ENCODE assay signal across 17 cellular contexts in genomic region chr6:167241330-167242163, GRCh38. TPM values are rescaled to one million over a fixed set of nuclear protein-coding genes. Genes with fewer than 3 reads are reported as not detected.
DNase-seq lines count a peak whose midpoint lies in the region; ATAC-seq and TF ChIP-seq lines count a peak whose summit lies in the region.
"Not testable (repeated sequence)": the region's sequence is repeated elsewhere in the genome, so short reads cannot be mapped to it uniquely, and the experiment has no call there.
"Had no signal": no experiment of that assay in that cellular context is flagged by ENCODE, and none has a peak within 500 bp of the region (broad histone marks: within the 10 kb centered on the region; RNA-seq: fewer than 3 reads in every experiment).

No MANE protein-coding gene starts in this region.

- H3K27me3 ChIP-seq in right cardiac atrium (ENCODE audit: control insufficient read depth, insufficient read depth); upper lobe of right lung: not testable (repeated sequence)

- peaks cover 51% of the 10 kb centered on the region for H3K36me3 Mint-ChIP-seq in WTC11
- not testable (repeated sequence) for H3K36me3 Mint-ChIP-seq in progenitor cell of endocrine pancreas (ENCODE audit: insufficient read depth)

- H3K9me3 Mint-ChIP-seq in WTC11; progenitor cell of endocrine pancreas (ENCODE audit: low read depth): not testable (repeated sequence)

- CTCF ChIA-PET in WTC11 (lab: Charles Lee) = not testable (repeated sequence)

- not testable (repeated sequence) for H3K36me3 ChIP-seq in mucosa of descending colon (ENCODE audit: low read depth); upper lobe of right lung

- H3K4me3 Mint-ChIP-seq in WTC11; progenitor cell of endocrine pancreas (ENCODE audit: low read depth): not testable (repeated sequence)

- not testable (repeated sequence) for TF ChIP-seq CTCF in WTC11 (IDR thresholded peaks at IDR 0.05); mucosa of descending colon (IDR thresholded peaks at IDR 0.05); progenitor cell of endocrine pancreas (IDR thresholded peaks at IDR 0.05; ENCODE audit: unreplicated experiment); upper lobe of right lung (IDR thresholded peaks at IDR 0.05)

- DNase-seq in NCI-H524 treated with DMSO at 0.1 percent for 48 hours (lab: John Stamatoyannopoulos, UW) (peak; percentile 53), dermis blood vessel endothelial cell (peak; percentile 38), right cardiac atrium (peak in 2 of 3 donors; percentile 27 to 65), mucosa of descending colon (peak; percentile 66 to 73 (median 69))
- DNase-seq in WTC11 (ENCODE audit: low spot score); progenitor cell of endocrine pancreas (ENCODE audit: low spot score, unreplicated experiment); upper lobe of right lung: not testable (repeated sequence)

- H3K27ac ChIP-seq in right cardiac atrium (ENCODE audit: low read length); upper lobe of right lung: not testable (repeated sequence)

- H3K9me3 ChIP-seq in right cardiac atrium (ENCODE audit: control insufficient read depth, low read length); mucosa of descending colon; upper lobe of right lung: not testable (repeated sequence)

- not testable (repeated sequence) for TF ChIP-seq RAD21 in Ishikawa (IDR thresholded peaks at IDR 0.05; ENCODE audit: low read depth)

- WGBS in right cardiac atrium = 39% methylated on average over 29 of the region's 30 CpGs

- not testable (repeated sequence) for ATAC-seq in WTC11
- ATAC-seq in right cardiac atrium (peak; percentile 58 to 85), mucosa of descending colon (peak; percentile 88), upper lobe of right lung (peak; percentile 52)

- not testable (repeated sequence) for H3K4me1 ChIP-seq in right cardiac atrium (ENCODE audit: control insufficient read depth, insufficient read depth, low read length); mucosa of descending colon (ENCODE audit: low read depth); upper lobe of right lung

- POLR2A ChIA-PET in WTC11 (lab: Charles Lee) = not testable (repeated sequence)

- peak overlapping the region; percentile 46; the same call in 1 of the 2 replicates for H3K27ac Mint-ChIP-seq in WTC11
- peak overlapping the region; percentile 93 for H3K27ac Mint-ChIP-seq in progenitor cell of endocrine pancreas

- H3K4me1 Mint-ChIP-seq in WTC11 = peaks cover 88% of the 10 kb centered on the region
- H3K4me1 Mint-ChIP-seq in progenitor cell of endocrine pancreas (ENCODE audit: low read depth) = peaks cover 56% of the 10 kb centered on the region

- H3K27me3 Mint-ChIP-seq in WTC11 (ENCODE audit: low read depth); progenitor cell of endocrine pancreas: not testable (repeated sequence)

- H3K4me3 ChIP-seq in right cardiac atrium (ENCODE audit: low read length); mucosa of descending colon; upper lobe of right lung: not testable (repeated sequence)

- intact Hi-C loops in right cardiac atrium (cut with DNase I); mucosa of descending colon (cut with DNase I, micrococcal nuclease); upper lobe of right lung (cut with DNase I): not testable (repeated sequence)

- peak; percentile 60; the same call in 1 of the 2 replicates for TF ChIP-seq EP300 in Ishikawa (IDR thresholded peaks at IDR 0.05; ENCODE audit: borderline replicate concordance)

TF ChIP-seq in Ishikawa, 13 proteins besides CTCF, POLR2A, EP300 and RAD21:
- TF ChIP-seq MAX (IDR thresholded peaks at IDR 0.05) (peak; percentile 24; the same call in 1 of the 2 replicates), TCF12 (IDR thresholded peaks at IDR 0.05; ENCODE audit: low read depth) (0 out of 2 replicates have a peak, but pooled peaks have one; percentile 44), NFIC (IDR thresholded peaks at IDR 0.05) (0 out of 2 replicates have a peak, but pooled peaks have one; percentile 21), REST (IDR thresholded peaks at IDR 0.05; ENCODE audit: low read depth) (peak; percentile 44; the same call in 1 of the 2 replicates), TEAD4 (IDR thresholded peaks at IDR 0.05) (peak; percentile 35)

TF ChIP-seq in WTC11, 78 proteins besides CTCF, POLR2A, EP300 and RAD21:
- TF ChIP-seq HMGA2 (CRISPR knock-in tag; IDR thresholded peaks at IDR 0.05) = 0 out of 2 replicates have a peak, but pooled peaks have one; percentile 4

RNA-seq across cellular contexts. Expression of gene UNC93A, which starts 49.6 kb away (rescaled TPM):
- total RNA-seq in WTC11 (2021) (0.70 to 3.1 TPM (median 1.8 TPM) in 3 replicates), dermis blood vessel endothelial cell (not detected in 2 replicates), right cardiac atrium (not detected), mucosa of descending colon (1 to 10 TPM in 1 of 3 donors, not detected in 2; 2.1 TPM), progenitor cell of endocrine pancreas (8.1 and 12.8 TPM in 2 replicates), upper lobe of right lung (not detected)
- not detected for polyA plus RNA-seq in right cardiac atrium
- total RNA-seq: activated T-helper 17 cell treated with anti-CD3 and anti-CD28 coated beads, Interleukin-2, amount 50 U/mL, for 72 hours; breast epithelium; kidney; lung microvascular endothelial cell; M059J; SJSA1; skeletal muscle tissue; urinary bladder had no signal
- polyA plus RNA-seq: neural cell, urinary bladder had no signal
